In genomic region chr14:32205984-32206383, GRCh38 we compare ENCODE assay signal across 14 cellular contexts. TPM values are rescaled to one million over a fixed set of nuclear protein-coding genes. Genes with fewer than 3 reads are reported as not detected.
A peak's percentile ranks its signal among the peaks of the same experiment; 100 is the strongest.
DNase-seq lines count a peak whose midpoint lies in the region; ATAC-seq, FAIRE-seq and TF ChIP-seq lines count a peak whose summit lies in the region.
"Had no signal": no experiment of that assay in that cellular context is flagged by ENCODE, and none has a peak within 500 bp of the region (broad histone marks: within the 10 kb centered on the region; RNA-seq: fewer than 3 reads in every experiment).

No MANE protein-coding gene starts in this region.

- H3K36me3 ChIP-seq in GM06990 (ENCODE audit: control insufficient read depth, insufficient read depth, low read length) (no peaks in the 10 kb centered on the region), bronchial epithelial cell (ENCODE audit: control insufficient read depth, insufficient read depth, low read length) (no peaks in the 10 kb centered on the region)
- H3K36me3 ChIP-seq: lower lobe of right lung, ovary had no signal

- FAIRE-seq in bronchial epithelial cell (lab: Jason Lieb, UNC): no peak

- ATAC-seq in GM19452 (IDR thresholded peaks at IDR 0.05; ENCODE audit: unreplicated experiment) (peak; percentile 18), HG02798 (IDR thresholded peaks at IDR 0.05; ENCODE audit: poor library complexity, unreplicated experiment) (no peak), HG03039 (IDR thresholded peaks at IDR 0.05; ENCODE audit: unreplicated experiment) (no peak), HG03175 (IDR thresholded peaks at IDR 0.05; ENCODE audit: unreplicated experiment) (no peak)
- ATAC-seq: esophagus mucosa, lower lobe of right lung had no signal

- TF ChIP-seq CTCF in GM06990 (IDR thresholded peaks at IDR 0.05; ENCODE audit: insufficient read depth, low read length, poor library complexity, severe bottlenecking) (no peak), bronchial epithelial cell (IDR thresholded peaks at IDR 0.05; ENCODE audit: insufficient read depth, low read length, severe bottlenecking) (peak; percentile 14)

- DNase-seq in GM06990 (ENCODE audit: extremely low read depth, insufficient read length): peak; percentile 82
- peak; percentile 57 for DNase-seq in M059J (ENCODE audit: low read depth)
- DNase-seq in bronchial epithelial cell (ENCODE audit: low read depth): peak; percentile 26
- DNase-seq in COR-L47 (lab: John Stamatoyannopoulos, UW): no peak
- DNase-seq: caudate nucleus, hypothalamus, lower lobe of right lung, NCI-H2171 treated with DMSO at 0.1 percent for 48 hours, ovary had no signal

- H3K4me3 ChIP-seq in GM06990 (replicated peaks; ENCODE audit: low read depth, low read length) (no peak overlapping the region), bronchial epithelial cell (ENCODE audit: low read depth, low read length) (no peak overlapping the region)
- H3K4me3 ChIP-seq: lower lobe of right lung, ovary had no signal

- H3K27me3 ChIP-seq in GM06990 (replicated peaks; ENCODE audit: control insufficient read depth, insufficient read depth, low read length) (no peaks in the 10 kb centered on the region), bronchial epithelial cell (ENCODE audit: control insufficient read depth, insufficient read depth, low read length) (no peaks in the 10 kb centered on the region)
- H3K27me3 ChIP-seq: ovary had no signal

RNA-seq across cellular contexts. Expression of gene RNU6-8, which starts 2.9 kb away (rescaled TPM):
- not detected in 2 replicates for total RNA-seq in M059J (2014; rRNA removed; shearing (Covaris generic))
- total RNA-seq in bronchial epithelial cell: not detected in 2 replicates
- total RNA-seq: esophagus mucosa, lower lobe of right lung, ovary had no signal

RNA-seq across cellular contexts. Expression of gene RNU6-7, which starts 4.1 kb away (rescaled TPM):
- not detected in 2 replicates for total RNA-seq in M059J (2014; rRNA removed; shearing (Covaris generic))
- not detected in 2 replicates for total RNA-seq in bronchial epithelial cell
- total RNA-seq: esophagus mucosa, lower lobe of right lung, ovary had no signal
